8 cellular contexts compared by ENCODE assay signal in the genomic region with DNA sequence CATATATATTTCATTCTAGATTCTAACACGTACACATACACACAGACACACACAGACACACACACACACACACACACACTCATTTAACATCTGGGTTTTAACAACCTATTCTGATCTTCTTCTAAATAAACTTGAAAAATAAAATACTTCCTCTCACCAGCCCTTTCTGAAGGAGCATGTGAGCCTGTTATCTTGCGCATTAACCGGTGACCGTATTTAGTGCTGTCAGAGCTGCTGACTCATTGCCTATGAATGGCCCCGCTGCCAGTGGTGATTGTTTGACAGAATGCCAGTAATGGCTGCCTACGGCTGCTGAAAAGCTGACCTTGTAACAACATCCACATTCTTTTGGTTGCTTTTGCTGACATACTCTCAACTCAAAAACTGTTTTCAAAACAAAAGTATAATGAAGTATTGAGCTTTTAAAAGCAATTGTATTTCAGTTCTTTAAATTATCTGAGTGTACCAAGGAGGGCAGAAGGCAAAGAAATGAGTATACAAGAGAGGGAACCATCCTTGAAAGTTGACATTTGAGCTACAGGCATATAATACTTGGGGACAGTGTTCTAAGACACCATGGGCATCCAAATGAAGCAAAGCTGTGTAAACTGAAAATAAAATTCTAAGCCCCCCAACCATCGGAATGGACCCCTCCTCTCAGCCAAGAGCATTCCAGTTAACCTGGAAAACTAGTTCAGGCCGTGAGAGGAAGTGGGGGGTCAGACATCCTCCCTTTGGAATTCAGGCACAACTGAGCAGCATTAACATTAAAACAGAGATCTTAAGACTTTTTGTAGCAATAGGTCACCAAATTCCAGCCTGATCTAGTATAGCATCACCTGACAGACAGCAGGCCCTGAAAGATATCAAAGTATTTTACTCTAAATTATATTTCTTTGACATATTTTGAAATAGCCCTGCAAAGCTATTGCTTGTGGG. TPM values are rescaled to one million over a fixed set of nuclear protein-coding genes. Genes with fewer than 3 reads are reported as not detected.
DNase-seq lines count a peak whose midpoint lies in the region; ATAC-seq and TF ChIP-seq lines count a peak whose summit lies in the region.

No MANE protein-coding gene starts in this region.

- H3K27ac ChIP-seq in hepatocyte, result peak overlapping the region; percentile 78
- H3K27ac ChIP-seq in CD4-positive, alpha-beta T cell (ENCODE audit: low read depth, low read length), result no peak overlapping the region

- no peaks in the 10 kb centered on the region for H3K9me2 ChIP-seq in hepatocyte (replicated peaks; ENCODE audit: insufficient read depth)

- no peaks in the 10 kb centered on the region for H3K79me2 ChIP-seq in hepatocyte

- no peak overlapping the region for H3K27ac Mint-ChIP-seq in CD4-positive, alpha-beta T cell

- H3K36me3 ChIP-seq in hepatocyte (replicated peaks; ENCODE audit: insufficient read depth, low read depth), result no peaks in the 10 kb centered on the region

- CTCF ChIA-PET in CD4-positive, alpha-beta T cell (lab: Charles Lee), result no interaction called here

- no peaks in the 10 kb centered on the region for H3K9me3 Mint-ChIP-seq in CD4-positive, alpha-beta T cell

- peak overlapping the region; percentile 7 for H2AFZ ChIP-seq in hepatocyte

- peaks cover 20% of the 10 kb centered on the region for H3K27me3 Mint-ChIP-seq in CD4-positive, alpha-beta T cell

- in situ Hi-C loops in astrocyte of the spinal cord (cut with HindIII; ENCODE audit: low sequenced_read_pairs), result no loop called here

- H3K27me3 ChIP-seq in hepatocyte, result no peaks in the 10 kb centered on the region
- H3K27me3 ChIP-seq in CD4-positive, alpha-beta T cell (ENCODE audit: control insufficient read depth, insufficient read depth, low read length), result no peaks in the 10 kb centered on the region

- H3K4me1 ChIP-seq in hepatocyte (ENCODE audit: insufficient read depth), result peaks cover 12% of the 10 kb centered on the region

- no peaks in the 10 kb centered on the region for H4K20me1 ChIP-seq in hepatocyte (ENCODE audit: insufficient read depth, poor library complexity, severe bottlenecking)

- H3K4me3 ChIP-seq in astrocyte of the spinal cord (ENCODE audit: low read depth, low read length) (no peak overlapping the region), hepatocyte (no peak overlapping the region)

- H3K36me3 Mint-ChIP-seq in CD4-positive, alpha-beta T cell (ENCODE audit: low read depth), result no peaks in the 10 kb centered on the region

- no peaks in the 10 kb centered on the region for H3K9me3 ChIP-seq in hepatocyte (ENCODE audit: low read depth)
- no peaks in the 10 kb centered on the region for H3K9me3 ChIP-seq in CD4-positive, alpha-beta T cell (ENCODE audit: control insufficient read depth, low read length)

- ATAC-seq in CD4-positive, alpha-beta T cell (ENCODE audit: poor library complexity), result no peak
- ATAC-seq in GM18502 (IDR thresholded peaks at IDR 0.05; ENCODE audit: poor library complexity, unreplicated experiment), result no peak

- no peak overlapping the region for H3K4me3 Mint-ChIP-seq in CD4-positive, alpha-beta T cell

- H3K4me2 ChIP-seq in hepatocyte, result peak overlapping the region; percentile 40

- peak; percentile 88 for DNase-seq in GM03348 (ENCODE audit: low spot score)
- peak; percentile 31 for DNase-seq in NCI-H2081 treated with DMSO at 0.1 percent for 48 hours (lab: John Stamatoyannopoulos, UW)
- DNase-seq in astrocyte of the spinal cord (ENCODE audit: low read depth, low spot score), result peak; percentile 97
- peak; percentile 89 for DNase-seq in hepatocyte (ENCODE audit: low spot score)
- peak; percentile 95 for DNase-seq in pulmonary artery endothelial cell (ENCODE audit: low read depth, low spot score)
- no peak for DNase-seq in CD4-positive, alpha-beta T cell
- DNase-seq in T-helper 9 cell, result no peak

- POLR2A ChIA-PET in CD4-positive, alpha-beta T cell (lab: Charles Lee), result no interaction called here

- TF ChIP-seq CTCF in astrocyte of the spinal cord (IDR thresholded peaks at IDR 0.05; ENCODE audit: low read depth, low read length) (no peak), hepatocyte (IDR thresholded peaks at IDR 0.05; ENCODE audit: poor library complexity) (no peak)
- no peak for TF ChIP-seq CTCF in CD4-positive, alpha-beta T cell (IDR thresholded peaks at IDR 0.05)

- 24% methylated on average over 8 of the region's 8 CpGs for WGBS in hepatocyte (ENCODE audit: low lambda C conversion rate, missing lambda C conversion rate)

- intact Hi-C loops in CD4-positive, alpha-beta T cell (cut with DNase I, micrococcal nuclease), result no loop called here

- H3K4me1 Mint-ChIP-seq in CD4-positive, alpha-beta T cell (ENCODE audit: low read depth), result no peaks in the 10 kb centered on the region

RNA-seq across cellular contexts. Expression of gene DTNA, which starts 50.2 kb away (rescaled TPM):
- total RNA-seq in hepatocyte, result 34.0 and 42.8 TPM in 2 replicates
- polyA plus RNA-seq in hepatocyte, result 18.3 and 19.1 TPM in 2 replicates
- total RNA-seq in pulmonary artery endothelial cell, result 5.7 and 10.0 TPM in 2 replicates
- not detected for total RNA-seq in CD4-positive, alpha-beta T cell

Comparison
In these comparisons a context has a peak if more than half of its experiments do, and no peak if none do; other contexts are left out.
1. DNase-seq: peak in GM03348 (single experiment), NCI-H2081 treated with DMSO at 0.1 percent for 48 hours (single experiment), astrocyte of the spinal cord (single experiment), hepatocyte (single experiment) and pulmonary artery endothelial cell (single experiment); none in CD4-positive, alpha-beta T cell (0 of 10) and T-helper 9 cell (single experiment).